Comparison of ENCODE assay signal across 1 cellular context in the genomic region with DNA sequence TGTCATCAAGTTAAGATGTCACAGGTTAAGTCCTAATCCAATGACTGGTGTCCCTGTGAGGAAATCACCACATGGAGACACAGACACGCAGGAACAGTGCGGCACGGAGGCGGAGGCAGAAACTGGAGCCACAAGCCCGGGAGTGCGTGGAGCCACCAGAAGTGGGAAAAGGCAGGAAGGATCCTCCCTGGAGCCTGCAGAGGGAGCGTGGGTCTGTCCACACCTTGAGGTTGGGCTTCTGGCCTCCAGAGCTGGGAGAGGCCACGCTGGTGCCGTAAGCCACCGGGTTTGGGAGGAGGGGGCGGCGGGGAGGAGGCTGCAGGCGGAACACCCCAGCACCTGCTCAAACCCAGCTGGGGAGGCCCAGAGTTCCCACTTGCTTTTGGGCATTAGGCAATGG.
TF ChIP-seq lines count a peak whose summit lies in the region.

No MANE protein-coding gene starts in this region.

TF ChIP-seq in HepG2, 621 proteins besides CTCF, POLR2A, EP300 and RAD21:
- TF ChIP-seq NFKB2 (CRISPR knock-in tag; IDR thresholded peaks at IDR 0.05; ENCODE audit: borderline replicate concordance) (0 out of 2 replicates have a peak, but pooled peaks have one; percentile 17), RFXAP (CRISPR knock-in tag; IDR thresholded peaks at IDR 0.05; ENCODE audit: borderline replicate concordance) (no peak), KDM2A (CRISPR knock-in tag; IDR thresholded peaks at IDR 0.05; ENCODE audit: borderline replicate concordance, low read depth) (0 out of 2 replicates have a peak, but pooled peaks have one; percentile 6), ZFY (CRISPR knock-in tag; IDR thresholded peaks at IDR 0.05) (0 out of 2 replicates have a peak, but pooled peaks have one; percentile 8), IKZF1 (IDR thresholded peaks at IDR 0.05) (no peak)
